In genomic region chr3:186783731-186784515, GRCh38 we compare ENCODE assay signal across 8 cellular contexts. TPM values are rescaled to one million over a fixed set of nuclear protein-coding genes. Genes with fewer than 3 reads are reported as not detected.
DNase-seq lines count a peak whose midpoint lies in the region; ATAC-seq, FAIRE-seq and TF ChIP-seq lines count a peak whose summit lies in the region.

No MANE protein-coding gene starts in this region.

- H2BK5ac ChIP-seq in IMR-90 (ENCODE audit: low read depth, low read length, poor library complexity, severe bottlenecking) = peak overlapping the region; percentile 88

- no peak overlapping the region for H2BK15ac ChIP-seq in IMR-90 (ENCODE audit: low read depth, low read length)

- H3K9ac ChIP-seq in IMR-90 (ENCODE audit: low read depth, low read length) = peak overlapping the region; percentile 98

- H3K56ac ChIP-seq in IMR-90 (ENCODE audit: extremely low read depth, insufficient read depth, low read length) = peak overlapping the region; percentile 100

- peak overlapping the region; percentile 80 for H3K4me3 ChIP-seq in IMR-90 (ENCODE audit: insufficient read depth, low read depth, low read length)
- peak overlapping the region; percentile 98 for H3K4me3 ChIP-seq in RWPE2 (ENCODE audit: severe bottlenecking)
- peak overlapping the region; percentile 92 for H3K4me3 ChIP-seq in neuron (ENCODE audit: low read length)

- no peak overlapping the region for H2BK20ac ChIP-seq in IMR-90 (ENCODE audit: low read depth, low read length)

- peak overlapping the region; percentile 89 for H3K23ac ChIP-seq in IMR-90 (ENCODE audit: low read depth, low read length)

- peak overlapping the region; percentile 78 for H3K18ac ChIP-seq in IMR-90 (ENCODE audit: low read depth, low read length)

- TF ChIP-seq RAD21 in IMR-90 (IDR thresholded peaks at IDR 0.05; ENCODE audit: low read length) = no peak

- intact Hi-C loops in IMR-90 (cut with micrococcal nuclease) = loop anchor here (1.0 to 10.0 kb wide), 3 partner anchors 169 to 679 kb away; partner anchors contain the start of genes DNAJB11 and ETV5

- no peak for TF ChIP-seq CTCF in IMR-90 (conservative IDR thresholded peaks at IDR 0.05; ENCODE audit: low read depth, low read length)
- TF ChIP-seq CTCF in RWPE2 (IDR thresholded peaks at IDR 0.05; ENCODE audit: poor library complexity, severe bottlenecking) = no peak

- H3K14ac ChIP-seq in IMR-90 (replicated peaks; ENCODE audit: low read depth, low read length) = peak overlapping the region; percentile 98

- dilution Hi-C loops in IMR-90 (cut with HindIII; ENCODE audit: low sequenced_read_pairs, unreplicated experiment) = no loop called here

- H4K5ac ChIP-seq in IMR-90 (ENCODE audit: low read depth, low read length) = peak overlapping the region; percentile 84

- H3K4ac ChIP-seq in IMR-90 (ENCODE audit: low read depth, low read length) = peak overlapping the region; percentile 92

- no peaks in the 10 kb centered on the region for H3K27me3 ChIP-seq in IMR-90 (ENCODE audit: control insufficient read depth, insufficient read depth, low read length)
- H3K27me3 ChIP-seq in RWPE2 (ENCODE audit: insufficient read depth, poor library complexity, severe bottlenecking) = no peaks in the 10 kb centered on the region
- H3K27me3 ChIP-seq in neuron (ENCODE audit: insufficient read depth, low read length) = no peaks in the 10 kb centered on the region

- TF ChIP-seq POLR2A in IMR-90 (IDR thresholded peaks at IDR 0.05; ENCODE audit: low read depth, low read length) = no peak

- H3K4me1 ChIP-seq in IMR-90 (ENCODE audit: control insufficient read depth, insufficient read depth, low read length) (no peaks in the 10 kb centered on the region; the same call in 1 of the 2 replicates), RWPE2 (ENCODE audit: insufficient read depth, poor library complexity, severe bottlenecking) (peaks cover 14% of the 10 kb centered on the region), neuron (ENCODE audit: insufficient read depth, low read length) (peaks cover 35% of the 10 kb centered on the region)

- H3K36me3 ChIP-seq in IMR-90 (ENCODE audit: control insufficient read depth, insufficient read depth, low read length) (peaks cover 39% of the 10 kb centered on the region), RWPE2 (ENCODE audit: low read depth) (peaks cover 55% of the 10 kb centered on the region), neuron (ENCODE audit: insufficient read depth, low read length) (peaks cover 49% of the 10 kb centered on the region)

- H2AK9ac ChIP-seq in IMR-90 (replicated peaks; ENCODE audit: low read depth, low read length, poor library complexity) = peak overlapping the region; percentile 99

- H3K9me3 ChIP-seq in IMR-90 (ENCODE audit: control insufficient read depth, insufficient read depth, low read length) = no peaks in the 10 kb centered on the region
- no peaks in the 10 kb centered on the region for H3K9me3 ChIP-seq in RWPE2 (ENCODE audit: severe bottlenecking)
- no peaks in the 10 kb centered on the region for H3K9me3 ChIP-seq in neuron (ENCODE audit: low read length)

- peaks cover 54% of the 10 kb centered on the region for H4K20me1 ChIP-seq in IMR-90 (ENCODE audit: insufficient read depth, low read length)

- peak; percentile 63 for ATAC-seq in GM21528 (IDR thresholded peaks at IDR 0.05; ENCODE audit: low FRiP score, unreplicated experiment)
- ATAC-seq in IMR-90 (ENCODE audit: low read depth) = peak; percentile 67
- ATAC-seq in RWPE2 (ENCODE audit: low read depth) = peak; percentile 62

- H3K79me1 ChIP-seq in IMR-90 (ENCODE audit: low read depth in 1 of 2, low read length in 2 of 2) = peaks cover 4 to 32% of the 10 kb centered on the region in 2 experiments

- H3K27ac ChIP-seq in IMR-90 (ENCODE audit: insufficient read depth, low read length) (peak overlapping the region; percentile 93), RWPE2 (ENCODE audit: poor library complexity, severe bottlenecking) (peak overlapping the region; percentile 91)

- WGBS in IMR-90 (ENCODE audit: extremely low coverage in 2 of 2, insufficient read length in 1 of 2), 2 experiments = 0% methylated on average over 35 of the region's 56 CpGs; no CpG with 5 or more reads in 1 of the 2 experiments

- H3K4me2 ChIP-seq in IMR-90 (ENCODE audit: low read depth, low read length) = peak overlapping the region; percentile 93

- no peaks in the 10 kb centered on the region for H3K9me1 ChIP-seq in IMR-90 (ENCODE audit: insufficient read depth, low read length)

- H4K91ac ChIP-seq in IMR-90 (ENCODE audit: insufficient read depth, low read depth, low read length) = peak overlapping the region; percentile 96

- POLR2A ChIA-PET in IMR-90 (lab: Charles Lee; ENCODE audit: unreplicated experiment) = interaction anchor here (0.7 to 1.2 kb wide), 4 partner anchors 8 to 167 kb away, joined by 3 to 6 read pairs (median 4); no protein-coding TSS in a partner anchor

- CTCF ChIA-PET in IMR-90 (lab: Yijun Ruan, JAX) = interaction anchor here (1.1 kb wide), 1 partner anchor 169 kb away, joined by 3 read pairs; no protein-coding TSS in a partner anchor

- DNase-seq in DMS114 treated with DMSO at 0.1 percent for 48 hours (lab: John Stamatoyannopoulos, UW; ENCODE audit: unreplicated experiment) (peak; percentile 19), IMR-90 (peak; percentile 64), RWPE2 (ENCODE audit: low spot score) (peak; percentile 69), frontal cortex (ENCODE audit: low spot score in 2 of 2) (peak; percentile 64 to 80), stromal cell of bone marrow (ENCODE audit: low read depth) (peak; percentile 59)
- peak; percentile 76 for DNase-seq in activated naive CD4-positive, alpha-beta T cell treated with Interleukin-2 at 50 U/mL for 16 hours

- FAIRE-seq in frontal cortex (lab: Jason Lieb, UNC) = no peak

- peak overlapping the region; percentile 91 for H2AFZ ChIP-seq in IMR-90 (replicated peaks; ENCODE audit: low read length, poor library complexity)
- H2AFZ ChIP-seq in neuron (ENCODE audit: low read depth, low read length) = no peak overlapping the region

- H2AK5ac ChIP-seq in IMR-90 (ENCODE audit: low read depth, low read length) = peak overlapping the region; percentile 97

- H4K8ac ChIP-seq in IMR-90 (ENCODE audit: low read depth in 2 of 2, low read length in 2 of 2) = peak overlapping the region; percentile 95 to 96

- H2BK120ac ChIP-seq in IMR-90 (ENCODE audit: low read depth, low read length) = peak overlapping the region; percentile 58; the same call in 1 of the 2 replicates

- in situ Hi-C loops in IMR-90 (cut with MboI; ENCODE audit: low sequenced_read_pairs) = no loop called here

- no TSS peak for BruUV-seq in IMR-90 (replicated peaks; lab: Mats Ljungman, UMichigan)

TF ChIP-seq in IMR-90, 13 proteins besides CTCF, POLR2A, EP300 and RAD21:
- no peak for TF ChIP-seq FOS (IDR thresholded peaks at IDR 0.05; ENCODE audit: low read depth, low read length)
- peak; percentile 45; the same call in 1 of the 2 replicates for TF ChIP-seq MXI1 (IDR thresholded peaks at IDR 0.05; ENCODE audit: borderline replicate concordance, low read depth, low read length)
- TF ChIP-seq MAFK (IDR thresholded peaks at IDR 0.05; ENCODE audit: low read depth, low read length) = no peak
TF ChIP-seq in IMR-90: peak in this region for 1.

RNA-seq across cellular contexts. Expression of gene EIF4A2, which starts 0.5 kb away (rescaled TPM):
- 310 and 449 TPM in 2 replicates for total RNA-seq in IMR-90 (2012; rRNA removed)
- 259 and 320 TPM in 2 replicates for polyA plus RNA-seq in IMR-90 (2012; rRNA removed)
- polyA plus RNA-seq in IMR-90 (2012; cell fraction: cytosol; rRNA removed) = 50.3 and 161 TPM in 2 replicates
- 69.0 and 691 TPM in 2 replicates for polyA plus RNA-seq in IMR-90 (2012; cell fraction: nucleus; rRNA removed; ENCODE audit: low replicate concordance)
- 1,507 TPM for total RNA-seq in frontal cortex

RNA-seq across cellular contexts. Expression of gene RFC4, which starts 22.4 kb away (rescaled TPM):
- 19.5 and 34.4 TPM in 2 replicates for total RNA-seq in IMR-90 (2012; rRNA removed)
- 21.2 and 27.9 TPM in 2 replicates for polyA plus RNA-seq in IMR-90 (2012; rRNA removed)
- polyA plus RNA-seq in IMR-90 (2012; cell fraction: cytosol; rRNA removed) = 2.6 and 6.5 TPM in 2 replicates
- 4.0 and 15.8 TPM in 2 replicates for polyA plus RNA-seq in IMR-90 (2012; cell fraction: nucleus; rRNA removed; ENCODE audit: low replicate concordance)
- total RNA-seq in frontal cortex = 22.8 TPM

RNA-seq across cellular contexts. Expression of gene ADIPOQ, which starts 58.6 kb away (rescaled TPM):
- total RNA-seq in IMR-90 (2012; rRNA removed) (not detected in 2 replicates), frontal cortex (not detected)
- polyA plus RNA-seq in IMR-90 (2012; rRNA removed) = not detected in 2 replicates
- not detected in 2 replicates for polyA plus RNA-seq in IMR-90 (2012; cell fraction: cytosol; rRNA removed)
- polyA plus RNA-seq in IMR-90 (2012; cell fraction: nucleus; rRNA removed; ENCODE audit: low replicate concordance) = not detected in 2 replicates

Comparison
In these comparisons a context has a peak if more than half of its experiments do, and no peak if none do; other contexts are left out.
1. Peak in every context shown above with its lines: DNase-seq, ATAC-seq, H3K4me3 ChIP-seq and H3K27ac ChIP-seq.
2. DNase-seq: peak in every context shown above with its lines; median percentile 76 in activated naive CD4-positive, alpha-beta T cell treated with Interleukin-2 at 50 U/mL for 16 hours; 72 in frontal cortex; 69 in RWPE2; 64 in IMR-90; 59 in stromal cell of bone marrow; 19 in DMS114 treated with DMSO at 0.1 percent for 48 hours.